In genomic region chr12:75137896-75138295, GRCh38 we compare ENCODE assay signal across 23 cellular contexts.
"Had no signal": no experiment of that assay in that cellular context is flagged by ENCODE, and none has a peak within 500 bp of the region (broad histone marks: within the 10 kb centered on the region; RNA-seq: fewer than 3 reads in every experiment).

No MANE protein-coding gene starts in this region.

- H3K4me3 ChIP-seq: breast epithelium, Peyer's patch had no signal

- DNase-seq: activated B cell treated with CpG ODN at 0.5 μM for 24 hours; activated CD4-positive, alpha-beta T cell treated with anti-CD3 and anti-CD28 coated beads for 1 hour; activated CD4-positive, alpha-beta T cell treated with anti-CD3 and anti-CD28 coated beads, Interleukin-2, amount 10 ng/mL, durations not matched to agents 24 days and 14 days; activated CD4-positive, alpha-beta T cell treated with anti-CD3 and anti-CD28 coated beads, Interleukin-2, amount 50 U/mL, for 48 hours; activated CD8-positive, alpha-beta memory T cell treated with anti-CD3 and anti-CD28 coated beads, Interleukin-2, amount 10 ng/mL, durations not matched to agents 7 days and 5 days; activated effector memory CD4-positive, alpha-beta T cell treated with Interleukin-2 at 50 U/mL for 16 hours; activated naive CD4-positive, alpha-beta T cell; activated naive CD8-positive, alpha-beta T cell treated with anti-CD3 and anti-CD28 coated beads, Interleukin-2, amount 50 U/mL, for 24 hours; activated T-cell treated with anti-CD3 and anti-CD28 coated beads, Interleukin-2, amount 50 U/mL, for 24 hours; caudate nucleus; NCI-H1105 treated with DMSO at 0.1 percent for 48 hours; NCI-H1436 treated with DMSO at 0.1 percent for 48 hours; NCI-H187; NCI-H2081; NCI-H510A treated with DMSO at 0.1 percent for 48 hours; NCI-H69; Peyer's patch; SHP77 treated with DMSO at 0.1 percent for 48 hours; T-helper 17 cell; T1000 had no signal

- H3K9me3 ChIP-seq: breast epithelium, Peyer's patch had no signal

- H3K27me3 ChIP-seq: breast epithelium, Peyer's patch had no signal

- H3K27ac ChIP-seq: breast epithelium, Peyer's patch had no signal

- H3K4me1 Mint-ChIP-seq: activated B cell treated with CpG ODN at 0.5 μM for 24 hours; activated CD4-positive, alpha-beta T cell treated with anti-CD3 and anti-CD28 coated beads, Interleukin-2, amount 10 ng/mL, durations not matched to agents 24 days and 14 days; activated CD8-positive, alpha-beta memory T cell treated with anti-CD3 and anti-CD28 coated beads, Interleukin-2, amount 10 ng/mL, durations not matched to agents 7 days and 5 days; activated naive CD8-positive, alpha-beta T cell treated with anti-CD3 and anti-CD28 coated beads, Interleukin-2, amount 50 U/mL, for 24 hours; T-helper 17 cell had no signal

- H3K27me3 Mint-ChIP-seq: activated B cell treated with CpG ODN at 0.5 μM for 24 hours; activated CD4-positive, alpha-beta T cell treated with anti-CD3 and anti-CD28 coated beads, Interleukin-2, amount 10 ng/mL, durations not matched to agents 24 days and 14 days; activated CD8-positive, alpha-beta memory T cell treated with anti-CD3 and anti-CD28 coated beads, Interleukin-2, amount 10 ng/mL, durations not matched to agents 7 days and 5 days; activated T-cell treated with anti-CD3 and anti-CD28 coated beads, Interleukin-2, amount 50 U/mL, for 24 hours; T-helper 17 cell had no signal

- H3K9me3 Mint-ChIP-seq: activated B cell treated with CpG ODN at 0.5 μM for 24 hours; activated CD4-positive, alpha-beta T cell treated with anti-CD3 and anti-CD28 coated beads, Interleukin-2, amount 10 ng/mL, durations not matched to agents 24 days and 14 days; activated naive CD4-positive, alpha-beta T cell treated with anti-CD3 and anti-CD28 coated beads, Interleukin-2, amount 50 U/mL, for 72 hours; activated naive CD8-positive, alpha-beta T cell treated with anti-CD3 and anti-CD28 coated beads, Interleukin-2, amount 50 U/mL, for 24 hours; activated T-cell treated with anti-CD3 and anti-CD28 coated beads, Interleukin-2, amount 50 U/mL, for 24 hours; activated T-helper 1 cell treated with anti-CD3 and anti-CD28 coated beads, Interleukin-12 subunit alpha, Interleukin-12 subunit beta, Interleukin-2, Interleukin-4 antibody, amounts not matched to agents 30 ng/mL and 10 ng/mL and 1 ng/mL, durations not matched to agents 14 hours and 24 hours and 36 hours had no signal

- H3K36me3 ChIP-seq: breast epithelium, Peyer's patch had no signal

- H3K36me3 Mint-ChIP-seq: activated CD8-positive, alpha-beta memory T cell treated with anti-CD3 and anti-CD28 coated beads, Interleukin-2, amount 10 ng/mL, durations not matched to agents 7 days and 5 days; activated naive CD4-positive, alpha-beta T cell treated with anti-CD3 and anti-CD28 coated beads, Interleukin-2, amount 50 U/mL, for 72 hours had no signal

- H3K4me1 ChIP-seq: breast epithelium, Peyer's patch had no signal

- H3K4me3 Mint-ChIP-seq: activated B cell treated with CpG ODN at 0.5 μM for 24 hours; activated CD4-positive, alpha-beta T cell treated with anti-CD3 and anti-CD28 coated beads, Interleukin-2, amount 10 ng/mL, durations not matched to agents 24 days and 14 days; activated CD8-positive, alpha-beta memory T cell treated with anti-CD3 and anti-CD28 coated beads, Interleukin-2, amount 10 ng/mL, durations not matched to agents 7 days and 5 days; activated naive CD8-positive, alpha-beta T cell treated with anti-CD3 and anti-CD28 coated beads, Interleukin-2, amount 50 U/mL, for 24 hours; activated T-cell treated with anti-CD3 and anti-CD28 coated beads, Interleukin-2, amount 50 U/mL, for 24 hours; activated T-helper 1 cell treated with anti-CD3 and anti-CD28 coated beads, Interleukin-12 subunit alpha, Interleukin-12 subunit beta, Interleukin-2, Interleukin-4 antibody, amounts not matched to agents 30 ng/mL and 10 ng/mL and 1 ng/mL, durations not matched to agents 14 hours and 24 hours and 36 hours; T-helper 17 cell had no signal

- H3K27ac Mint-ChIP-seq: activated B cell treated with CpG ODN at 0.5 μM for 24 hours; activated CD4-positive, alpha-beta T cell treated with anti-CD3 and anti-CD28 coated beads, Interleukin-2, amount 10 ng/mL, durations not matched to agents 24 days and 14 days; activated CD8-positive, alpha-beta memory T cell treated with anti-CD3 and anti-CD28 coated beads, Interleukin-2, amount 10 ng/mL, durations not matched to agents 7 days and 5 days; activated naive CD4-positive, alpha-beta T cell treated with anti-CD3 and anti-CD28 coated beads, Interleukin-2, amount 50 U/mL, for 72 hours; activated naive CD8-positive, alpha-beta T cell treated with anti-CD3 and anti-CD28 coated beads, Interleukin-2, amount 50 U/mL, for 24 hours; activated T-cell treated with anti-CD3 and anti-CD28 coated beads, Interleukin-2, amount 50 U/mL, for 24 hours; activated T-helper 1 cell treated with anti-CD3 and anti-CD28 coated beads, Interleukin-12 subunit alpha, Interleukin-12 subunit beta, Interleukin-2, Interleukin-4 antibody, amounts not matched to agents 30 ng/mL and 10 ng/mL and 1 ng/mL, durations not matched to agents 14 hours and 24 hours and 36 hours; T-helper 17 cell had no signal
